16 cellular contexts compared by ENCODE assay signal in the genomic region with DNA sequence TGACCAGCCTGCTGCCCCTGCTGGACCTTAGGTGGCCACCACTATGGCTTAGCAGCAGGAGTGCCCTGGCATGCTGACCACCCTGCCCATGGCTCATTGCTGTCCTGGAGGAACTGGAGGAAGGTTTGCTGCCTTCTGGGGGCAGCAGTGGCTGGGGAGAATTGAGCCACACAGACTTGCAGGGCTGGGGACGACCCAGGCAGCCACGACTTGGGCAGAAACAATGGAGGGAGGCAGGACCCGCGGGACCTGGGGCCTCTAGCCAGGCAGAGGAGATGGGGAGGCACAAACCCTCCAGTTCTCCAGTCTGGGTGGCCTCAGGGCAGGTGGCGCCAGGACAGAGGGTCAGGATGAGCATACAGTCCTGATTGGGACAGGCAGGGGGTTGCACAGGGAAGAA.
"Had no signal": no experiment of that assay in that cellular context is flagged by ENCODE, and none has a peak within 500 bp of the region (broad histone marks: within the 10 kb centered on the region; RNA-seq: fewer than 3 reads in every experiment).

No MANE protein-coding gene starts in this region.

- H3K36me3 Mint-ChIP-seq: activated naive CD4-positive, alpha-beta T cell treated with anti-CD3 and anti-CD28 coated beads, Interleukin-2, amount 50 U/mL, for 24 hours had no signal

- H3K4me3 ChIP-seq: adrenal gland, hepatocyte, ovary, sigmoid colon, tibial artery had no signal

- H3K79me2 ChIP-seq: hepatocyte had no signal

- H2AFZ ChIP-seq: hepatocyte had no signal

- H3K4me3 Mint-ChIP-seq: activated CD4-positive, alpha-beta T cell treated with anti-CD3 and anti-CD28 coated beads, Interleukin-2, amount 10 ng/mL, durations not matched to agents 7 days and 5 days; activated naive CD4-positive, alpha-beta T cell treated with anti-CD3 and anti-CD28 coated beads, Interleukin-2, amount 50 U/mL, for 24 hours; dendritic cell treated with granulocyte-macrophage colony-stimulating factor and Interleukin-4, amounts not matched to agents 40 ng/mL and 50 ng/mL, for 4 days; neural crest cell had no signal

- H3K4me1 Mint-ChIP-seq: activated CD4-positive, alpha-beta T cell treated with anti-CD3 and anti-CD28 coated beads, Interleukin-2, amount 10 ng/mL, durations not matched to agents 7 days and 5 days; activated naive CD4-positive, alpha-beta T cell treated with anti-CD3 and anti-CD28 coated beads, Interleukin-2, amount 50 U/mL, for 24 hours; neural crest cell had no signal

- H3K4me2 ChIP-seq: hepatocyte had no signal

- H3K27ac Mint-ChIP-seq: activated CD4-positive, alpha-beta T cell treated with anti-CD3 and anti-CD28 coated beads, Interleukin-2, amount 10 ng/mL, durations not matched to agents 7 days and 5 days; activated naive CD4-positive, alpha-beta T cell treated with anti-CD3 and anti-CD28 coated beads, Interleukin-2, amount 50 U/mL, for 24 hours; dendritic cell treated with granulocyte-macrophage colony-stimulating factor and Interleukin-4, amounts not matched to agents 40 ng/mL and 50 ng/mL, for 4 days had no signal

- H3K27ac ChIP-seq: adrenal gland, hepatocyte, ovary, sigmoid colon, tibial artery had no signal

- H3K27me3 ChIP-seq: adrenal gland, hepatocyte, ovary, sigmoid colon, tibial artery had no signal

- H3K36me3 ChIP-seq: adrenal gland, ovary, sigmoid colon, tibial artery had no signal

- H3K27me3 Mint-ChIP-seq: activated CD4-positive, alpha-beta T cell treated with anti-CD3 and anti-CD28 coated beads, Interleukin-2, amount 10 ng/mL, durations not matched to agents 7 days and 5 days; activated naive CD4-positive, alpha-beta T cell treated with anti-CD3 and anti-CD28 coated beads, Interleukin-2, amount 50 U/mL, for 24 hours had no signal

- H3K4me1 ChIP-seq: adrenal gland, tibial artery had no signal

- H3K9me3 Mint-ChIP-seq: activated CD4-positive, alpha-beta T cell treated with anti-CD3 and anti-CD28 coated beads, Interleukin-2, amount 10 ng/mL, durations not matched to agents 7 days and 5 days; activated naive CD4-positive, alpha-beta T cell treated with anti-CD3 and anti-CD28 coated beads, Interleukin-2, amount 50 U/mL, for 24 hours; dendritic cell treated with granulocyte-macrophage colony-stimulating factor and Interleukin-4, amounts not matched to agents 40 ng/mL and 50 ng/mL, for 4 days; neural crest cell had no signal

- DNase-seq: activated CD4-positive, alpha-beta T cell treated with anti-CD3 and anti-CD28 coated beads, Interleukin-2, amount 10 ng/mL, durations not matched to agents 7 days and 5 days; activated CD8-positive, alpha-beta memory T cell treated with anti-CD3 and anti-CD28 coated beads, Interleukin-2, amount 50 U/mL, for 48 hours; activated effector memory CD4-positive, alpha-beta T cell treated with anti-CD3 and anti-CD28 coated beads, Interleukin-2, amount 50 U/mL, for 16 hours; activated T-cell treated with anti-CD3 and anti-CD28 coated beads, Interleukin-2, amount 50 U/mL, for 48 hours; adrenal gland; effector memory CD4-positive, alpha-beta T cell; left colon; ovary; sigmoid colon; stimulated activated naive CD4-positive, alpha-beta T cell treated with Interleukin-2 at 50 U/mL for 16 hours; SW 1271; tibial artery had no signal

- ATAC-seq: left colon had no signal

- H3K9me3 ChIP-seq: adrenal gland, ovary, sigmoid colon, tibial artery had no signal
